In genomic region chr19:50573741-50574461, GRCh38 we compare ENCODE assay signal across 21 cellular contexts. TPM values are rescaled to one million over a fixed set of nuclear protein-coding genes. Genes with fewer than 3 reads are reported as not detected.
"Had no signal": no experiment of that assay in that cellular context is flagged by ENCODE, and none has a peak within 500 bp of the region (broad histone marks: within the 10 kb centered on the region; RNA-seq: fewer than 3 reads in every experiment).

No MANE protein-coding gene starts in this region.

- DNase-seq: effector CD4-positive, alpha-beta T cell; endodermal cell; erythroblast; foreskin keratinocyte; left colon; mesendoderm; naive B cell; sigmoid colon; stimulated activated CD4-positive, alpha-beta T cell treated with anti-CD3 and anti-CD28 coated beads, Interleukin-2, amount 100 ng/mL, for 24 hours; stimulated activated CD4-positive, alpha-beta T cell treated with anti-CD3 and anti-CD28 coated beads, Interleukin-4, amount 100 ng/mL, for 4 hours; stimulated activated naive B cell treated with anti-CD40 and anti-IgM and Interleukin-4, amounts not matched to agents 10 μg/mL and 1 μg/mL and 100 μg/mL, for 72 hours; stimulated activated naive CD8-positive, alpha-beta T cell treated with anti-CD3 and anti-CD28 coated beads, Interleukin-15, amount 100 ng/mL, for 72 hours; testis; upper lobe of right lung had no signal

- FAIRE-seq: endothelial cell of umbilical vein had no signal

- H3K4me3 ChIP-seq: sigmoid colon, skin epidermis, testis, tibial nerve, upper lobe of right lung, vagina had no signal

- H3K4me1 ChIP-seq: foreskin keratinocyte, sigmoid colon, testis, tibial nerve, upper lobe of right lung had no signal

- H3K9me3 ChIP-seq: sigmoid colon, testis, tibial nerve, upper lobe of right lung, vagina had no signal

- H3K27ac ChIP-seq: foreskin keratinocyte, sigmoid colon, skin epidermis, testis, tibial nerve, upper lobe of right lung, vagina had no signal

- H3K27me3 ChIP-seq: testis, vagina had no signal

- H3K36me3 ChIP-seq: sigmoid colon, tibial nerve, upper lobe of right lung, vagina had no signal

- ATAC-seq: foreskin keratinocyte; left colon; stimulated activated naive B cell treated with anti-CD40 and anti-IgM and Interleukin-4, amounts not matched to agents 10 μg/mL and 1 μg/mL and 100 μg/mL, for 72 hours; stimulated activated naive CD8-positive, alpha-beta T cell treated with anti-CD3 and anti-CD28 coated beads, Interleukin-15, amount 100 ng/mL, for 72 hours; upper lobe of right lung had no signal

RNA-seq across cellular contexts. Expression of gene LRRC4B, which starts 5.7 kb away (rescaled TPM):
- total RNA-seq: dermis microvascular lymphatic vessel endothelial cell, endothelial cell of umbilical vein, foreskin keratinocyte, lung microvascular endothelial cell, osteoblast had no signal
- polyA plus RNA-seq: foreskin keratinocyte had no signal
